Comparison of ENCODE assay signal across 22 cellular contexts in the genomic region with DNA sequence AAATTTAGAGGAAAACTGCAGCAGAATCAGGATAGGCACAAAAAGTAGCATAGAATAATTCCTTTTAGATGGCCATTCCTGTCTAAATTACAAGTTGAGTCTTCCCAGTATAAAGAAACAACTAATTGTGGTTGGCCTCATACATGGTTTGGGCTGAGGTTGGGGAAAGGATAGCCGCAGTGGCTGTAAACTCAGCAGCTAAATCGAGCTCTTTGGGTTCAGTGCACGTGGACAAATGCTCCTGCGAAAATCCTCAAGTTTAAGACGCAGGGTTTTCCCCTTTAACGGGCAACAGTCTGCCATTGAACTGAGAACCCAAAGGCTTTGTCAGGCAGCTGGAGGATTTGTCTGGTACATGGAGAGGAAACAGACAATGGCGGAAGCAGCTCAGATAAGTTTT.
"Had no signal": no experiment of that assay in that cellular context is flagged by ENCODE, and none has a peak within 500 bp of the region (broad histone marks: within the 10 kb centered on the region; RNA-seq: fewer than 3 reads in every experiment).

No MANE protein-coding gene starts in this region.

- H3K4me3 Mint-ChIP-seq: activated CD4-positive, alpha-beta T cell treated with anti-CD3 and anti-CD28 coated beads, Interleukin-2, amount 10 ng/mL, durations not matched to agents 7 days and 5 days; activated CD8-positive, alpha-beta T cell treated with anti-CD3 and anti-CD28 coated beads, Interleukin-2, amount 10 ng/mL, durations not matched to agents 7 days and 5 days; activated naive CD8-positive, alpha-beta T cell treated with anti-CD3 and anti-CD28 coated beads, Interleukin-2, amount 10 ng/mL, durations not matched to agents 7 days and 5 days; activated T-cell treated with anti-CD3 and anti-CD28 coated beads, Interleukin-2, amount 50 U/mL, for 24 hours; immature natural killer cell; memory B cell; nephron; T-helper 1 cell treated with Interleukin-12 subunit alpha and Interleukin-12 subunit beta and Interleukin-4 antibody, amounts not matched to agents 30 μg/mL and 1 μg/mL, for 36 hours had no signal

- H3K27ac Mint-ChIP-seq: activated CD4-positive, alpha-beta T cell treated with anti-CD3 and anti-CD28 coated beads, Interleukin-2, amount 10 ng/mL, durations not matched to agents 7 days and 5 days; activated CD8-positive, alpha-beta T cell treated with anti-CD3 and anti-CD28 coated beads, Interleukin-2, amount 10 ng/mL, durations not matched to agents 7 days and 5 days; activated naive CD8-positive, alpha-beta T cell treated with anti-CD3 and anti-CD28 coated beads, Interleukin-2, amount 10 ng/mL, durations not matched to agents 7 days and 5 days; activated T-cell treated with anti-CD3 and anti-CD28 coated beads, Interleukin-2, amount 50 U/mL, for 24 hours; activated T-helper 2 cell treated with anti-CD3 and anti-CD28 coated beads, Interferon-gamma antibody, Interleukin-2, Interleukin-4, amounts not matched to agents 10 μg/mL and 5 μg/mL and 100 μg/mL, durations not matched to agents 14 hours and 24 hours and 36 hours; immature natural killer cell; memory B cell; T-helper 1 cell treated with Interleukin-12 subunit alpha and Interleukin-12 subunit beta and Interleukin-4 antibody, amounts not matched to agents 30 μg/mL and 1 μg/mL, for 36 hours had no signal

- H3K27me3 Mint-ChIP-seq: activated CD4-positive, alpha-beta T cell treated with anti-CD3 and anti-CD28 coated beads, Interleukin-2, amount 10 ng/mL, durations not matched to agents 7 days and 5 days; activated naive CD8-positive, alpha-beta T cell treated with anti-CD3 and anti-CD28 coated beads, Interleukin-2, amount 10 ng/mL, durations not matched to agents 7 days and 5 days; activated T-cell treated with anti-CD3 and anti-CD28 coated beads, Interleukin-2, amount 50 U/mL, for 24 hours had no signal

- H3K27ac ChIP-seq: gastrocnemius medialis, heart left ventricle, tibial nerve, vagina had no signal

- H3K9me3 Mint-ChIP-seq: activated CD4-positive, alpha-beta T cell treated with anti-CD3 and anti-CD28 coated beads, Interleukin-2, amount 10 ng/mL, durations not matched to agents 7 days and 5 days; activated naive CD8-positive, alpha-beta T cell treated with anti-CD3 and anti-CD28 coated beads, Interleukin-2, amount 10 ng/mL, durations not matched to agents 7 days and 5 days; activated T-cell treated with anti-CD3 and anti-CD28 coated beads, Interleukin-2, amount 50 U/mL, for 24 hours; activated T-helper 2 cell treated with anti-CD3 and anti-CD28 coated beads, Interferon-gamma antibody, Interleukin-2, Interleukin-4, amounts not matched to agents 10 μg/mL and 5 μg/mL and 100 μg/mL, durations not matched to agents 14 hours and 24 hours and 36 hours; memory B cell; T-helper 1 cell treated with Interleukin-12 subunit alpha and Interleukin-12 subunit beta and Interleukin-4 antibody, amounts not matched to agents 30 μg/mL and 1 μg/mL, for 36 hours had no signal

- H3K4me1 Mint-ChIP-seq: activated CD4-positive, alpha-beta T cell treated with anti-CD3 and anti-CD28 coated beads, Interleukin-2, amount 10 ng/mL, durations not matched to agents 7 days and 5 days; activated naive CD8-positive, alpha-beta T cell treated with anti-CD3 and anti-CD28 coated beads, Interleukin-2, amount 10 ng/mL, durations not matched to agents 7 days and 5 days; immature natural killer cell; memory B cell had no signal

- H3K4me3 ChIP-seq: gastrocnemius medialis, heart left ventricle, tibial nerve, vagina had no signal

- H3K36me3 ChIP-seq: gastrocnemius medialis, heart left ventricle, tibial nerve, vagina had no signal

- DNase-seq: activated CD4-positive, alpha-beta T cell treated with anti-CD3 and anti-CD28 coated beads, Interleukin-2, amount 10 ng/mL, durations not matched to agents 7 days and 5 days; activated CD8-positive, alpha-beta T cell treated with anti-CD3 and anti-CD28 coated beads, Interleukin-2, amount 10 ng/mL, durations not matched to agents 7 days and 5 days; activated naive CD4-positive, alpha-beta T cell treated with Interleukin-2 at 50 U/mL for 16 hours; activated naive CD8-positive, alpha-beta T cell treated with anti-CD3 and anti-CD28 coated beads, Interleukin-2, amount 10 ng/mL, durations not matched to agents 7 days and 5 days; activated T-cell treated with anti-CD3 and anti-CD28 coated beads, Interleukin-2, amount 50 U/mL, for 24 hours; anterior cingulate cortex; cerebellar nuclear complex; cortex of kidney; erythroblast; gastrocnemius medialis; heart left ventricle; immature natural killer cell; occipital lobe; retina; stimulated activated naive CD8-positive, alpha-beta T cell treated with anti-CD3 and anti-CD28 coated beads, Interleukin-15, Interleukin-2, amounts not matched to agents 100 U/mL and 50 U/mL, for 24 hours; substantia nigra had no signal

- H3K9me3 ChIP-seq: gastrocnemius medialis, heart left ventricle, tibial nerve, vagina had no signal

- H3K36me3 Mint-ChIP-seq: activated naive CD8-positive, alpha-beta T cell treated with anti-CD3 and anti-CD28 coated beads, Interleukin-2, amount 10 ng/mL, durations not matched to agents 7 days and 5 days; immature natural killer cell; memory B cell had no signal

- H3K27me3 ChIP-seq: gastrocnemius medialis, heart left ventricle, tibial nerve, vagina had no signal
